ENCODE assay signal across 1 cellular context in the genomic region with DNA sequence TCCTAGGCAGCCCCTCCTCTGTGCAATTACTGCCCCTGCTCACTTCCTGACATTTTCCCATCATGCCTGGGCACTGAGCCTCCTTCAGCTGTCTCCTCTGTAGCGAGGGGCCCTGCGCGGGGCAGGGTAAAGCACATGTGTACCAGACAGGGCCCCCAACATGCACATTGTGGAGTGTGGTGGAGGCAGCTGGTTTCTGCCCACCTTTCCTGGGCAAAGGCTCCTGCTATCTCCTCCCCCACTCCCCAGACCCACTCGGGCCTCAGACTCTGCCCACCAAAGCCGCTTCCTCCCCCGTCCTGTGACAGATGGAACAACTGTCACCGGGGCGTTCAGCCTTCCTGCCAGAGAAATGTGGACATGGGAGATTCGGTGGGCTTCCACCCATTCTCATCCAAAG.
TF ChIP-seq lines count a peak whose summit lies in the region.

No MANE protein-coding gene starts in this region.

TF ChIP-seq in GM23338, 12 proteins besides CTCF, POLR2A, EP300 and RAD21 (continued from another document):
- TF ChIP-seq, protein P1, sequence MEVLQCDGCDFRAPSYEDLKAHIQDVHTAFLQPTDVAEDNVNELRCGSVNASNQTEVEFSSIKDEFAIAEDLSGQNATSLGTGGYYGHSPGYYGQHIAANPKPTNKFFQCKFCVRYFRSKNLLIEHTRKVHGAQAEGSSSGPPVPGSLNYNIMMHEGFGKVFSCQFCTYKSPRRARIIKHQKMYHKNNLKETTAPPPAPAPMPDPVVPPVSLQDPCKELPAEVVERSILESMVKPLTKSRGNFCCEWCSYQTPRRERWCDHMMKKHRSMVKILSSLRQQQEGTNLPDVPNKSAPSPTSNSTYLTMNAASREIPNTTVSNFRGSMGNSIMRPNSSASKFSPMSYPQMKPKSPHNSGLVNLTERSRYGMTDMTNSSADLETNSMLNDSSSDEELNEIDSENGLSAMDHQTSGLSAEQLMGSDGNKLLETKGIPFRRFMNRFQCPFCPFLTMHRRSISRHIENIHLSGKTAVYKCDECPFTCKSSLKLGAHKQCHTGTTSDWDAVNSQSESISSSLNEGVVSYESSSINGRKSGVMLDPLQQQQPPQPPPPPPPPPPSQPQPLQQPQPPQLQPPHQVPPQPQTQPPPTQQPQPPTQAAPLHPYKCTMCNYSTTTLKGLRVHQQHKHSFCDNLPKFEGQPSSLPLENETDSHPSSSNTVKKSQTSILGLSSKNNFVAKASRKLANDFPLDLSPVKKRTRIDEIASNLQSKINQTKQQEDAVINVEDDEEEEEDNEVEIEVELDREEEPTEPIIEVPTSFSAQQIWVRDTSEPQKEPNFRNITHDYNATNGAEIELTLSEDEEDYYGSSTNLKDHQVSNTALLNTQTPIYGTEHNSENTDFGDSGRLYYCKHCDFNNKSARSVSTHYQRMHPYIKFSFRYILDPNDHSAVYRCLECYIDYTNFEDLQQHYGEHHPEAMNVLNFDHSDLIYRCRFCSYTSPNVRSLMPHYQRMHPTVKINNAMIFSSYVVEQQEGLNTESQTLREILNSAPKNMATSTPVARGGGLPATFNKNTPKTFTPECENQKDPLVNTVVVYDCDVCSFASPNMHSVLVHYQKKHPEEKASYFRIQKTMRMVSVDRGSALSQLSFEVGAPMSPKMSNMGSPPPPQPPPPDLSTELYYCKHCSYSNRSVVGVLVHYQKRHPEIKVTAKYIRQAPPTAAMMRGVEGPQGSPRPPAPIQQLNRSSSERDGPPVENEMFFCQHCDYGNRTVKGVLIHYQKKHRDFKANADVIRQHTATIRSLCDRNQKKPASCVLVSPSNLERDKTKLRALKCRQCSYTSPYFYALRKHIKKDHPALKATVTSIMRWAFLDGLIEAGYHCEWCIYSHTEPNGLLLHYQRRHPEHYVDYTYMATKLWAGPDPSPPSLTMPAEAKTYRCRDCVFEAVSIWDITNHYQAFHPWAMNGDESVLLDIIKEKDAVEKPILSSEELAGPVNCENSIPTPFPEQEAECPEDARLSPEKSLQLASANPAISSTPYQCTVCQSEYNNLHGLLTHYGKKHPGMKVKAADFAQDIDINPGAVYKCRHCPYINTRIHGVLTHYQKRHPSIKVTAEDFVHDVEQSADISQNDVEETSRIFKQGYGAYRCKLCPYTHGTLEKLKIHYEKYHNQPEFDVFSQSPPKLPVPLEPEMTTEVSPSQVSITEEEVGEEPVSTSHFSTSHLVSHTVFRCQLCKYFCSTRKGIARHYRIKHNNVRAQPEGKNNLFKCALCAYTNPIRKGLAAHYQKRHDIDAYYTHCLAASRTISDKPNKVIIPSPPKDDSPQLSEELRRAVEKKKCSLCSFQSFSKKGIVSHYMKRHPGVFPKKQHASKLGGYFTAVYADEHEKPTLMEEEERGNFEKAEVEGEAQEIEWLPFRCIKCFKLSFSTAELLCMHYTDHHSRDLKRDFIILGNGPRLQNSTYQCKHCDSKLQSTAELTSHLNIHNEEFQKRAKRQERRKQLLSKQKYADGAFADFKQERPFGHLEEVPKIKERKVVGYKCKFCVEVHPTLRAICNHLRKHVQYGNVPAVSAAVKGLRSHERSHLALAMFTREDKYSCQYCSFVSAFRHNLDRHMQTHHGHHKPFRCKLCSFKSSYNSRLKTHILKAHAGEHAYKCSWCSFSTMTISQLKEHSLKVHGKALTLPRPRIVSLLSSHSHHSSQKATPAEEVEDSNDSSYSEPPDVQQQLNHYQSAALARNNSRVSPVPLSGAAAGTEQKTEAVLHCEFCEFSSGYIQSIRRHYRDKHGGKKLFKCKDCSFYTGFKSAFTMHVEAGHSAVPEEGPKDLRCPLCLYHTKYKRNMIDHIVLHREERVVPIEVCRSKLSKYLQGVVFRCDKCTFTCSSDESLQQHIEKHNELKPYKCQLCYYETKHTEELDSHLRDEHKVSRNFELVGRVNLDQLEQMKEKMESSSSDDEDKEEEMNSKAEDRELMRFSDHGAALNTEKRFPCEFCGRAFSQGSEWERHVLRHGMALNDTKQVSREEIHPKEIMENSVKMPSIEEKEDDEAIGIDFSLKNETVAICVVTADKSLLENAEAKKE (CRISPR knock-in tag; IDR thresholded peaks at IDR 0.05): no peak
- TF ChIP-seq EZH2 (IDR thresholded peaks at IDR 0.05; ENCODE audit: low read depth, unreplicated experiment) (no peak), ZNF114 (CRISPR knock-in tag; IDR thresholded peaks at IDR 0.05) (no peak), JUNB (IDR thresholded peaks at IDR 0.05; ENCODE audit: unreplicated experiment) (no peak), POLR2AphosphoS5 (IDR thresholded peaks at IDR 0.05; ENCODE audit: low read depth) (no peak), STAT1 (IDR thresholded peaks at IDR 0.05; ENCODE audit: unreplicated experiment) (no peak), CREB1 (CRISPR knock-in tag; IDR thresholded peaks at IDR 0.05; ENCODE audit: low read depth) (no peak), EZH2phosphoT487 (IDR thresholded peaks at IDR 0.05; ENCODE audit: unreplicated experiment) (no peak), NANOG (IDR thresholded peaks at IDR 0.05; ENCODE audit: borderline replicate concordance) (no peak)
- TF ChIP-seq, protein P2, sequence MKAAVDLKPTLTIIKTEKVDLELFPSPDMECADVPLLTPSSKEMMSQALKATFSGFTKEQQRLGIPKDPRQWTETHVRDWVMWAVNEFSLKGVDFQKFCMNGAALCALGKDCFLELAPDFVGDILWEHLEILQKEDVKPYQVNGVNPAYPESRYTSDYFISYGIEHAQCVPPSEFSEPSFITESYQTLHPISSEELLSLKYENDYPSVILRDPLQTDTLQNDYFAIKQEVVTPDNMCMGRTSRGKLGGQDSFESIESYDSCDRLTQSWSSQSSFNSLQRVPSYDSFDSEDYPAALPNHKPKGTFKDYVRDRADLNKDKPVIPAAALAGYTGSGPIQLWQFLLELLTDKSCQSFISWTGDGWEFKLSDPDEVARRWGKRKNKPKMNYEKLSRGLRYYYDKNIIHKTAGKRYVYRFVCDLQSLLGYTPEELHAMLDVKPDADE (IDR thresholded peaks at IDR 0.05): no peak
